ENCODE assay signal across 8 cellular contexts in genomic region chr18:67359868-67360838, GRCh38.
DNase-seq lines count a peak whose midpoint lies in the region; ATAC-seq and TF ChIP-seq lines count a peak whose summit lies in the region.

No MANE protein-coding gene starts in this region.

- peaks cover 3% of the 10 kb centered on the region in 2 donors for H3K36me3 Mint-ChIP-seq in stimulated activated naive B cell treated with anti-CD40 and anti-IgM and Interleukin-4, amounts not matched to agents 10 μg/mL and 1 μg/mL and 100 μg/mL, for 72 hours

- CTCF ChIA-PET in GM10248 (lab: Yijun Ruan, JAX): no interaction called here

- no peak for TF ChIP-seq CTCF in GM10248 (IDR thresholded peaks at IDR 0.05; ENCODE audit: control extremely low read depth, extremely low read depth, low read depth, missing control alignments)

- H3K4me3 Mint-ChIP-seq in stimulated activated naive B cell treated with anti-CD40 and anti-IgM and Interleukin-4, amounts not matched to agents 10 μg/mL and 1 μg/mL and 100 μg/mL, for 72 hours: peak overlapping the region; percentile 15 to 39

- DNase-seq in Daoy (ENCODE audit: low read depth) (peak; percentile 51), HuH-7.5 (ENCODE audit: low spot score) (peak; percentile 1), amniotic stem cell (lab: John Stamatoyannopoulos, UW) (peak; percentile 72), islet precursor cell (peak; percentile 83), NCI-H524 (lab: John Stamatoyannopoulos, UW) (no peak), GM10248 (ENCODE audit: extremely low spot score) (no peak)
- peak; percentile 11 for DNase-seq in stimulated activated naive B cell treated with anti-CD40 and anti-IgM and Interleukin-4, amounts not matched to agents 10 μg/mL and 1 μg/mL and 100 μg/mL, for 72 hours

- H3K27me3 Mint-ChIP-seq in stimulated activated naive B cell treated with anti-CD40 and anti-IgM and Interleukin-4, amounts not matched to agents 10 μg/mL and 1 μg/mL and 100 μg/mL, for 72 hours: peaks cover 4 to 5% of the 10 kb centered on the region in 2 donors

- POLR2A ChIA-PET in GM10248 (lab: Yijun Ruan, JAX): no interaction called here

- peaks cover 0 to 3% of the 10 kb centered on the region in 2 donors for H3K9me3 Mint-ChIP-seq in stimulated activated naive B cell treated with anti-CD40 and anti-IgM and Interleukin-4, amounts not matched to agents 10 μg/mL and 1 μg/mL and 100 μg/mL, for 72 hours

- peak; percentile 77 for ATAC-seq in GM21528 (IDR thresholded peaks at IDR 0.05; ENCODE audit: low FRiP score, unreplicated experiment)
- ATAC-seq in stimulated activated naive B cell treated with anti-CD40 and anti-IgM and Interleukin-4, amounts not matched to agents 10 μg/mL and 1 μg/mL and 100 μg/mL, for 72 hours (replicated peaks): peak; percentile 93 to 95

- H3K27ac Mint-ChIP-seq in stimulated activated naive B cell treated with anti-CD40 and anti-IgM and Interleukin-4, amounts not matched to agents 10 μg/mL and 1 μg/mL and 100 μg/mL, for 72 hours: no peak overlapping the region

- peaks cover 8 to 11% of the 10 kb centered on the region in 2 donors for H3K4me1 Mint-ChIP-seq in stimulated activated naive B cell treated with anti-CD40 and anti-IgM and Interleukin-4, amounts not matched to agents 10 μg/mL and 1 μg/mL and 100 μg/mL, for 72 hours

Comparison
In these comparisons a context has a peak if more than half of its experiments do, and no peak if none do; other contexts are left out.
1. DNase-seq: peak in Daoy (single experiment), HuH-7.5 (single experiment), amniotic stem cell (single experiment), islet precursor cell (single experiment) and stimulated activated naive B cell treated with anti-CD40 and anti-IgM and Interleukin-4, amounts not matched to agents 10 μg/mL and 1 μg/mL and 100 μg/mL, for 72 hours (single experiment); none in NCI-H524 (0 of 2) and GM10248 (single experiment).